Comparison of ENCODE assay signal across 33 cellular contexts in the genomic region with DNA sequence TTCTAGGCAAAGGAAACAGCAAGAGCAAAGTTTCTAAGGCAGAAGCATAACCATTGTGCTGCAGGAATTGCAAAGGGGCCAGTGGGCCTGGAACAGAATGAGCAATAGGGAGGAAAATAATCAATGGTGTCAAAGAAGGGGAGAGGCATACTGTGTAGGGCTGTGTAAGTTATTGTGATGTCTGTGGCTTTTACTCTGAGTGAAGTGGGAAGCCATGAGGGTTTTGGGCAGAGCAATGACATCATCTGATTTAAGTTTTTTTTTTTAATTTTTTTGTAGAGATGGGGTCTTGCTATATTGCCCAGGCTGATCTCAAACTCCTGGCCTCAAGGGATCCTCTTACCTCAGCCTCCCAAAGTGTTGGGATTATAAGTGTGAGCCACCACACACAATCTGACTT.
"Had no signal": no experiment of that assay in that cellular context is flagged by ENCODE, and none has a peak within 500 bp of the region (broad histone marks: within the 10 kb centered on the region; RNA-seq: fewer than 3 reads in every experiment).

No MANE protein-coding gene starts in this region.

- H3K36me3 Mint-ChIP-seq: T-cell had no signal

- H3K4me3 Mint-ChIP-seq: activated CD8-positive, alpha-beta T cell treated with anti-CD3 and anti-CD28 coated beads for 36 hours; activated naive CD4-positive, alpha-beta T cell treated with anti-CD3 and anti-CD28 coated beads, Interleukin-2, amount 50 U/mL, for 24 hours; activated T-cell treated with anti-CD3 and anti-CD28 coated beads, Interleukin-2, amount 50 U/mL, for 4 hours; activated T-helper 17 cell treated with anti-CD3 and anti-CD28 coated beads, Interleukin-2, amount 50 U/mL, for 72 hours; central memory CD8-positive, alpha-beta T cell; dendritic cell treated with granulocyte-macrophage colony-stimulating factor and Interleukin-4, amounts not matched to agents 40 ng/mL and 50 ng/mL, for 4 days; endodermal cell; T-cell; T-helper 1 cell treated with Interleukin-12 subunit alpha and Interleukin-12 subunit beta and Interleukin-4 antibody, amounts not matched to agents 30 μg/mL and 1 μg/mL, for 36 hours; T-helper 2 cell treated with Interferon-gamma antibody and Interleukin-4, amounts not matched to agents 5 μg/mL and 100 μg/mL, for 36 hours had no signal

- H3K27ac Mint-ChIP-seq: activated CD8-positive, alpha-beta T cell treated with anti-CD3 and anti-CD28 coated beads for 36 hours; activated naive CD4-positive, alpha-beta T cell treated with anti-CD3 and anti-CD28 coated beads, Interleukin-2, amount 50 U/mL, for 24 hours; activated T-helper 17 cell treated with anti-CD3 and anti-CD28 coated beads, Interleukin-2, amount 50 U/mL, for 72 hours; dendritic cell treated with granulocyte-macrophage colony-stimulating factor and Interleukin-4, amounts not matched to agents 40 ng/mL and 50 ng/mL, for 4 days; endodermal cell; T-cell; T-helper 1 cell treated with Interleukin-12 subunit alpha and Interleukin-12 subunit beta and Interleukin-4 antibody, amounts not matched to agents 30 μg/mL and 1 μg/mL, for 36 hours; T-helper 2 cell treated with Interferon-gamma antibody and Interleukin-4, amounts not matched to agents 5 μg/mL and 100 μg/mL, for 36 hours had no signal

- H3K36me3 ChIP-seq: brain microvascular endothelial cell, WERI-Rb-1 had no signal

- ATAC-seq: activated CD8-positive, alpha-beta T cell treated with anti-CD3 and anti-CD28 coated beads for 36 hours; activated T-cell treated with anti-CD3 and anti-CD28 coated beads, Interleukin-2, amount 50 U/mL, for 4 hours; activated T-helper 17 cell treated with anti-CD3 and anti-CD28 coated beads, Interleukin-2, amount 50 U/mL, for 72 hours; esophagus mucosa; T-cell had no signal

- FAIRE-seq: astrocyte, bronchial epithelial cell, frontal cortex had no signal

- H3K4me1 Mint-ChIP-seq: activated T-helper 17 cell treated with anti-CD3 and anti-CD28 coated beads, Interleukin-2, amount 50 U/mL, for 72 hours; central memory CD8-positive, alpha-beta T cell; endodermal cell; T-cell had no signal

- H3K4me3 ChIP-seq: coronary artery, dorsolateral prefrontal cortex had no signal

- H3K27me3 Mint-ChIP-seq: activated naive CD4-positive, alpha-beta T cell treated with anti-CD3 and anti-CD28 coated beads, Interleukin-2, amount 50 U/mL, for 24 hours; activated T-helper 17 cell treated with anti-CD3 and anti-CD28 coated beads, Interleukin-2, amount 50 U/mL, for 72 hours; central memory CD8-positive, alpha-beta T cell had no signal

- H3K27me3 ChIP-seq: brain microvascular endothelial cell, dorsolateral prefrontal cortex had no signal

- H3K27ac ChIP-seq: brain microvascular endothelial cell, coronary artery, dorsolateral prefrontal cortex, WERI-Rb-1 had no signal

- DNase-seq: activated CD4-positive, alpha-beta T cell treated with anti-CD3 and anti-CD28 coated beads for 4 hours; activated CD4-positive, alpha-beta T cell treated with anti-CD3 and anti-CD28 coated beads, Interleukin-2, amount 50 U/mL, for 1 hour; activated CD4-positive, alpha-beta T cell treated with anti-CD3 and anti-CD28 coated beads, Interleukin-2, amount 50 U/mL, for 48 hours; activated CD4-positive, CD25-positive, alpha-beta regulatory T cell; activated CD4-positive, CD25-positive, alpha-beta regulatory T cell treated with anti-CD3 and anti-CD28 coated beads, Interleukin-2, amount 50 U/mL, for 72 hours; activated CD8-positive, alpha-beta memory T cell treated with anti-CD3 and anti-CD28 coated beads for 24 hours; activated CD8-positive, alpha-beta T cell treated with anti-CD3 and anti-CD28 coated beads for 36 hours; activated effector memory CD4-positive, alpha-beta T cell treated with Interleukin-2 at 50 U/mL for 16 hours; activated gamma-delta T cell treated with Interleukin-2 at 50 U/mL for 16 hours; activated naive CD4-positive, alpha-beta T cell treated with Interleukin-2 at 50 U/mL for 16 hours; activated T-cell treated with anti-CD3 and anti-CD28 coated beads, Interleukin-2, amount 50 U/mL, for 4 hours; amniotic stem cell; anterior cingulate cortex; brain microvascular endothelial cell; dorsolateral prefrontal cortex; effector memory CD4-positive, alpha-beta T cell; endodermal cell; foreskin fibroblast; head of caudate nucleus; T-cell; T1000; WERI-Rb-1 had no signal
